20 cellular contexts compared by ENCODE assay signal in the genomic region with DNA sequence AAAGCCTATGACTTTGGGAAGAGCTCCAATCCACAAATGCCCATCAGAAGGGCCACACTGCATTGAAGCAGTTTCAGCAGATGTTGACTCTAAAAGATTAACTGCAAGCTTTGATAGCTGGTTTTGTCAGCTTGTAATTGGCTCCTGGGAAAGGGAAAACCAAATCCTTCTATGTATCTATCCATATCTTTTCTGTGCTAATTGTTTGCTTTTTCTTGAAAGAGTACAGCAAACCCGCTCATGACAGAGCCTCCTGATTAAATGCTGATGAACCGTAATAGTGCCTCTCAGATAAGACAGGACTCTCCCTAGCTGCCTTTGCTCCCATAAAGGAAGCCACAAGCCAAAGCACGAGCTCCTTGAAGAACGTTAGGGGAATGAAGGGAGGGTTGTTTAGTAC. TPM values are rescaled to one million over a fixed set of nuclear protein-coding genes. Genes with fewer than 3 reads are reported as not detected.
DNase-seq lines count a peak whose midpoint lies in the region; ATAC-seq, FAIRE-seq and TF ChIP-seq lines count a peak whose summit lies in the region.
"Had no signal": no experiment of that assay in that cellular context is flagged by ENCODE, and none has a peak within 500 bp of the region (broad histone marks: within the 10 kb centered on the region; RNA-seq: fewer than 3 reads in every experiment).

No MANE protein-coding gene starts in this region.

- H3K36me3 ChIP-seq in BLaER1 (no peaks in the 10 kb centered on the region), Karpas-422 (ENCODE audit: insufficient read depth, low read length) (no peaks in the 10 kb centered on the region), endodermal cell (ENCODE audit: control insufficient read depth, insufficient read depth, low read length) (no peaks in the 10 kb centered on the region), pancreas (no peaks in the 10 kb centered on the region)
- H3K36me3 ChIP-seq: BLaER1 treated with 17β-estradiol and CSF1 and Interleukin-3, amounts not matched to agents 10 nM and 100 nM had no signal

- H3K36me3 Mint-ChIP-seq in endodermal cell (ENCODE audit: low read depth) = no peaks in the 10 kb centered on the region
- H3K36me3 Mint-ChIP-seq: CD8-positive, alpha-beta T cell; IgD-negative memory B cell had no signal

- H3K27me3 Mint-ChIP-seq in endodermal cell (ENCODE audit: insufficient read depth) = no peaks in the 10 kb centered on the region

- H3K4me1 ChIP-seq in BLaER1 (peaks cover 18% of the 10 kb centered on the region), Karpas-422 (ENCODE audit: low read length) (peaks cover 61% of the 10 kb centered on the region), endodermal cell (ENCODE audit: control insufficient read depth, insufficient read depth, low read length) (peaks cover 15% of the 10 kb centered on the region), pancreas (no peaks in the 10 kb centered on the region)

- peak overlapping the region; percentile 83 for H3K27ac Mint-ChIP-seq in endodermal cell
- H3K27ac Mint-ChIP-seq: CD8-positive, alpha-beta T cell; IgD-negative memory B cell had no signal

- FAIRE-seq in pancreas (lab: Jason Lieb, UNC) = no peak
- FAIRE-seq: HepG2, HTR-8/SVneo had no signal

- DNase-seq in Karpas-422 = no peak
- DNase-seq in endodermal cell = peak; percentile 56
- no peak for DNase-seq in pancreas
- DNase-seq: 8988T; Calu3; CD8-positive, alpha-beta T cell; DMS79 treated with DMSO at 0.1 percent for 48 hours; GF-D8; GOT3; H9; KBM-7 had no signal

- no peak overlapping the region for H3K4me3 Mint-ChIP-seq in endodermal cell
- H3K4me3 Mint-ChIP-seq: CD8-positive, alpha-beta T cell; H9 had no signal

- H3K9ac ChIP-seq in BLaER1 (no peak overlapping the region), Karpas-422 (ENCODE audit: low read length) (no peak overlapping the region), endodermal cell (ENCODE audit: extremely low read depth, low read length, poor library complexity, severe bottlenecking) (peak overlapping the region; percentile 68)
- H3K9ac ChIP-seq: BLaER1 treated with 17β-estradiol and CSF1 and Interleukin-3, amounts not matched to agents 10 nM and 100 nM had no signal

- H3K4me3 ChIP-seq in BLaER1 (no peak overlapping the region), Karpas-422 (ENCODE audit: low read length) (no peak overlapping the region), endodermal cell (ENCODE audit: low read length) (peak overlapping the region; percentile 9), pancreas (no peak overlapping the region)
- H3K4me3 ChIP-seq: BLaER1 treated with 17β-estradiol and CSF1 and Interleukin-3, amounts not matched to agents 10 nM and 100 nM had no signal

- H3K4me2 ChIP-seq in BLaER1 (peak overlapping the region; percentile 29), Karpas-422 (ENCODE audit: low read depth, low read length, poor library complexity, severe bottlenecking) (no peak overlapping the region)

- H3K9me3 Mint-ChIP-seq in endodermal cell = no peaks in the 10 kb centered on the region
- H3K9me3 Mint-ChIP-seq: CD8-positive, alpha-beta T cell; H9; IgD-negative memory B cell had no signal

- no peaks in the 10 kb centered on the region for H3K79me2 ChIP-seq in Karpas-422 (ENCODE audit: low read length)

- no peaks in the 10 kb centered on the region for H4K20me1 ChIP-seq in BLaER1
- no peaks in the 10 kb centered on the region for H4K20me1 ChIP-seq in Karpas-422 (ENCODE audit: insufficient read depth, low read depth, low read length)
- H4K20me1 ChIP-seq: BLaER1 treated with 17β-estradiol and CSF1 and Interleukin-3, amounts not matched to agents 10 nM and 100 nM had no signal

- no peaks in the 10 kb centered on the region for H3K9me2 ChIP-seq in Karpas-422 (replicated peaks; ENCODE audit: insufficient read depth, low read length)

- intact Hi-C loops in pancreas (cut with DNase I) = no loop called here

- TF ChIP-seq CTCF in endodermal cell (conservative IDR thresholded peaks at IDR 0.05) (no peak), pancreas (IDR thresholded peaks at IDR 0.05) (no peak)

- 19% methylated on average over 4 of the region's 4 CpGs; no CpG with 5 or more reads in 1 of the 2 experiments for WGBS in endodermal cell (ENCODE audit: insufficient coverage in 1 of 2, insufficient read length in 1 of 2), 2 experiments
- 35 to 40% methylated on average over 4 of the region's 4 CpGs for WGBS in pancreas, 2 donors

- peaks cover 33% of the 10 kb centered on the region for H3K4me1 Mint-ChIP-seq in endodermal cell

- H3K27ac ChIP-seq in BLaER1 = no peak overlapping the region
- H3K27ac ChIP-seq in Karpas-422 (ENCODE audit: low read length) = no peak overlapping the region
- peak overlapping the region; percentile 47 for H3K27ac ChIP-seq in endodermal cell (ENCODE audit: low read depth, low read length)
- H3K27ac ChIP-seq in pancreas = no peak overlapping the region
- H3K27ac ChIP-seq: BLaER1 treated with 17β-estradiol and CSF1 and Interleukin-3, amounts not matched to agents 10 nM and 100 nM had no signal

- ATAC-seq in pancreas (peak in 3 of 4 donors; percentile 30 to 52 (median 37)), HG03108 (IDR thresholded peaks at IDR 0.05; ENCODE audit: unreplicated experiment) (no peak), GM19328 (IDR thresholded peaks at IDR 0.05; ENCODE audit: unreplicated experiment) (no peak), GM21526 (IDR thresholded peaks at IDR 0.05; ENCODE audit: low FRiP score, unreplicated experiment) (no peak), HG03097 (IDR thresholded peaks at IDR 0.05; ENCODE audit: low FRiP score, unreplicated experiment) (no peak)
- ATAC-seq: CD8-positive, alpha-beta T cell; HepG2 had no signal

- H2AFZ ChIP-seq in Karpas-422 (ENCODE audit: low read length) = peak overlapping the region; percentile 57; the same call in 1 of the 2 replicates

- H3K27me3 ChIP-seq in BLaER1 (no peaks in the 10 kb centered on the region), Karpas-422 (ENCODE audit: low read length) (no peaks in the 10 kb centered on the region), endodermal cell (ENCODE audit: control insufficient read depth, insufficient read depth, low read length, poor library complexity, severe bottlenecking) (no peaks in the 10 kb centered on the region), pancreas (no peaks in the 10 kb centered on the region)
- H3K27me3 ChIP-seq: BLaER1 treated with 17β-estradiol and CSF1 and Interleukin-3, amounts not matched to agents 10 nM and 100 nM had no signal

- H3K9me3 ChIP-seq in BLaER1 (no peaks in the 10 kb centered on the region), Karpas-422 (ENCODE audit: low read length) (no peaks in the 10 kb centered on the region), endodermal cell (ENCODE audit: control insufficient read depth, low read length) (no peaks in the 10 kb centered on the region), pancreas (no peaks in the 10 kb centered on the region)

RNA-seq across cellular contexts. Expression of gene LRIG1, which starts 33.5 kb away (rescaled TPM):
- 52.4 and 75.4 TPM in 2 replicates for total RNA-seq in Karpas-422 (2014; rRNA removed; shearing (Covaris generic); ENCODE audit: low replicate concordance)
- total RNA-seq in endodermal cell = 10 to 100 TPM; 37.5 to 42.3 TPM
- 119 TPM for polyA plus RNA-seq in endodermal cell (2013, experiment 1 of 2)
- 96.5 TPM for polyA plus RNA-seq in endodermal cell (2013, experiment 2 of 2)
- total RNA-seq in pancreas = 100 to 1,000 TPM in 1 of 6 donors, 10 to 100 TPM in 5; 57.8 to 104 (median 80.5) TPM
- polyA plus RNA-seq in pancreas = 10 to 100 TPM; 32.7 to 35.8 TPM

Comparison
In these comparisons a context has a peak if more than half of its experiments do, and no peak if none do; other contexts are left out.
1. ATAC-seq: peak in pancreas (3 of 4); none in HG03108 (single experiment), GM19328 (single experiment), GM21526 (single experiment) and HG03097 (single experiment).